Comparison of ENCODE assay signal across 16 cellular contexts in the genomic region with DNA sequence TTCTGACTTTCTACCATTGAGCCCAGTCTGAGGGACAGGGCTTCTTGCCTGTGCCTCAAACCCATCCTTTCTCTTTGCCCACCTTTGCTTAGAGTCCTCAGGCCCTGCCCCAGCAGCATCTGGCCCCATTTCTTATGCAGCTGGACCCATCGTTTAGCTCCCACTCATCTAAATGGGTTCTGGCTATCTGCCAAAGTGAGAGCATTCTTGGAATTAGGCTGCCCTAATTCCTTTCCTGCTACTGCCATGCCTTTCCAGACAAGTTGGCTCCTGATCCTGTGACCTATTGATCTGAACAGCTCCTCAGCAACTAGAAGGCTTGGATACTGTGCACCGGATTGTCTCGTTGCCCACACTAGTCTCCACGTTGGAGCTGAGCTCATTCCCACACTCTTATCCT. TPM values are rescaled to one million over a fixed set of nuclear protein-coding genes. Genes with fewer than 3 reads are reported as not detected.
A peak's percentile ranks its signal among the peaks of the same experiment; 100 is the strongest.
DNase-seq lines count a peak whose midpoint lies in the region; ATAC-seq and TF ChIP-seq lines count a peak whose summit lies in the region.
"Had no signal": no experiment of that assay in that cellular context is flagged by ENCODE, and none has a peak within 500 bp of the region (broad histone marks: within the 10 kb centered on the region; RNA-seq: fewer than 3 reads in every experiment).

No MANE protein-coding gene starts in this region.

- H3K79me2 ChIP-seq in GM23248 (ENCODE audit: insufficient read depth): no peaks in the 10 kb centered on the region

- no peaks in the 10 kb centered on the region for H3K36me3 ChIP-seq in GM23248 (ENCODE audit: low read depth)
- H3K36me3 ChIP-seq: ovary had no signal

- in situ Hi-C loops in GM23248 (cut with MboI): no loop called here

- no peaks in the 10 kb centered on the region for H3K9me3 ChIP-seq in GM23248 (ENCODE audit: low read depth)
- H3K9me3 ChIP-seq: ovary had no signal

- no peak overlapping the region for H3K27ac ChIP-seq in GM23248
- H3K27ac ChIP-seq: dorsolateral prefrontal cortex, ovary had no signal

- no peaks in the 10 kb centered on the region for H3F3A ChIP-seq in GM23248 (ENCODE audit: insufficient read depth)

- H4K20me1 ChIP-seq in GM23248 (ENCODE audit: insufficient read depth): no peaks in the 10 kb centered on the region

- H3K4me3 ChIP-seq in GM23248: no peak overlapping the region
- H3K4me3 ChIP-seq: dorsolateral prefrontal cortex, ovary had no signal

- H2AFZ ChIP-seq in GM23248: no peak overlapping the region

- H3K27me3 ChIP-seq in GM23248 (replicated peaks; ENCODE audit: insufficient read depth): no peaks in the 10 kb centered on the region
- H3K27me3 ChIP-seq: dorsolateral prefrontal cortex, ovary had no signal

- H3K4me2 ChIP-seq in GM23248 (ENCODE audit: unreplicated experiment): no peak overlapping the region

- DNase-seq in GM23248 (peak; percentile 30), NCI-H1105 (lab: John Stamatoyannopoulos, UW) (peak; percentile 77), iris pigment epithelial cell (ENCODE audit: low read depth) (peak; percentile 4), islet precursor cell (no peak)
- DNase-seq: activated CD4-positive, alpha-beta T cell treated with anti-CD3 and anti-CD28 coated beads for 36 hours; activated T-cell treated with anti-CD3 and anti-CD28 coated beads, Interleukin-2, amount 50 U/mL, for 24 hours; dorsolateral prefrontal cortex; immature natural killer cell; NCI-H2081 treated with DMSO at 0.1 percent for 48 hours; ovary; stimulated activated CD4-positive, alpha-beta T cell treated with anti-CD3 and anti-CD28 coated beads, Interleukin-12 subunit alpha, Interleukin-12 subunit beta, amount 100 ng/mL, for 4 hours; T-helper 17 cell had no signal

- no peaks in the 10 kb centered on the region for H3K9me2 ChIP-seq in GM23248 (ENCODE audit: insufficient read depth)

- 62 to 66% methylated on average over 4 of the region's 4 CpGs for WGBS in GM23248 (ENCODE audit: low coverage in 1 of 2, low lambda C conversion rate in 2 of 2, missing lambda C conversion rate in 2 of 2), 2 experiments

- H3K4me1 ChIP-seq in GM23248 (ENCODE audit: insufficient read depth): no peaks in the 10 kb centered on the region

- ATAC-seq in SK-N-SH treated with all-trans-retinoic acid at 6 μM for 48 hours (peak; percentile 35; the same call in 1 of the 3 replicates), GM21423 (IDR thresholded peaks at IDR 0.05; ENCODE audit: unreplicated experiment) (no peak), HG03342 (IDR thresholded peaks at IDR 0.05; ENCODE audit: unreplicated experiment) (no peak)
- ATAC-seq: activated CD4-positive, alpha-beta T cell treated with anti-CD3 and anti-CD28 coated beads for 36 hours; HepG2; T-helper 17 cell had no signal

- no peak overlapping the region for H3K9ac ChIP-seq in GM23248

TF ChIP-seq in SK-N-SH treated with all-trans-retinoic acid at 6 μM for 48 hours, 23 proteins besides CTCF, POLR2A, EP300 and RAD21:
- no peak for TF ChIP-seq ZC3H10 (CRISPR knock-in tag; IDR thresholded peaks at IDR 0.05)
TF ChIP-seq in SK-N-SH treated with all-trans-retinoic acid at 6 μM for 48 hours: peak in this region for 0.

RNA-seq across cellular contexts. Expression of a gene that starts 23.0 kb away (rescaled TPM):
- 1.2 and 3.4 TPM in 2 replicates for total RNA-seq in GM23248 (2014; rRNA removed; shearing (Covaris generic))
- polyA plus RNA-seq in GM23248 (2016; fragmentation: Nextera tagmentation; extraction: Ambion mirVana): 1.6 TPM in 2 replicates

RNA-seq across cellular contexts. Expression of a gene that starts 23.3 kb away (rescaled TPM):
- 11.2 and 12.9 TPM in 2 replicates for total RNA-seq in GM23248 (2014; rRNA removed; shearing (Covaris generic))
- 11.3 and 12.4 TPM in 2 replicates for polyA plus RNA-seq in GM23248 (2016; fragmentation: Nextera tagmentation; extraction: Ambion mirVana)

RNA-seq across cellular contexts. Expression of a gene that starts 53.2 kb away (rescaled TPM):
- total RNA-seq in GM23248 (2014; rRNA removed; shearing (Covaris generic)): 29.9 and 32.1 TPM in 2 replicates
- polyA plus RNA-seq in GM23248 (2016; fragmentation: Nextera tagmentation; extraction: Ambion mirVana): 11.3 and 11.6 TPM in 2 replicates
